In genomic region chr2:175601969-175602368, GRCh38 we compare ENCODE assay signal across 24 cellular contexts.
"Had no signal": no experiment of that assay in that cellular context is flagged by ENCODE, and none has a peak within 500 bp of the region (broad histone marks: within the 10 kb centered on the region; RNA-seq: fewer than 3 reads in every experiment).

No MANE protein-coding gene starts in this region.

- H3K36me3 Mint-ChIP-seq: mesothelial cell of epicardium had no signal

- H3K36me3 ChIP-seq: colonic mucosa, esophagus squamous epithelium, gastrocnemius medialis, heart right ventricle, left lung, lower lobe of right lung had no signal

- H3K4me3 ChIP-seq: colonic mucosa, esophagus squamous epithelium, gastrocnemius medialis, heart right ventricle, left lung, lower lobe of right lung, mucosa of descending colon had no signal

- H3K27me3 Mint-ChIP-seq: dendritic cell treated with granulocyte-macrophage colony-stimulating factor and Interleukin-4, amounts not matched to agents 40 ng/mL and 50 ng/mL, for 4 days had no signal

- H3K27ac ChIP-seq: colonic mucosa, epithelial cell of prostate, esophagus squamous epithelium, gastrocnemius medialis, heart right ventricle, left lung, lower lobe of right lung had no signal

- H3K4me1 ChIP-seq: colonic mucosa, esophagus squamous epithelium, gastrocnemius medialis, left lung, lower lobe of right lung had no signal

- H3K27me3 ChIP-seq: colonic mucosa, esophagus squamous epithelium, gastrocnemius medialis, heart right ventricle, left lung had no signal

- H3K27ac Mint-ChIP-seq: dendritic cell treated with granulocyte-macrophage colony-stimulating factor and Interleukin-4, amounts not matched to agents 40 ng/mL and 50 ng/mL, for 4 days; effector memory CD8-positive, alpha-beta T cell; endodermal cell; mesothelial cell of epicardium had no signal

- H3K9me3 ChIP-seq: colonic mucosa, esophagus squamous epithelium, gastrocnemius medialis, left lung, lower lobe of right lung, mucosa of descending colon had no signal

- ATAC-seq: effector memory CD8-positive, alpha-beta T cell; esophagus mucosa; gastrocnemius medialis; heart right ventricle; left cardiac atrium; left lung; left ventricle myocardium superior; lower lobe of right lung; mucosa of descending colon had no signal

- H3K4me3 Mint-ChIP-seq: dendritic cell treated with granulocyte-macrophage colony-stimulating factor and Interleukin-4, amounts not matched to agents 40 ng/mL and 50 ng/mL, for 4 days; effector memory CD8-positive, alpha-beta T cell; endodermal cell; mesothelial cell of epicardium had no signal

- DNase-seq: colonic mucosa; cortex of kidney; effector CD8-positive, alpha-beta T cell; effector memory CD8-positive, alpha-beta T cell; endodermal cell; erythroblast; esophagus squamous epithelium; foreskin fibroblast; foreskin melanocyte; gastrocnemius medialis; glutamatergic neuron; head of caudate nucleus; heart right ventricle; hippocampal formation; left cardiac atrium; left lung; left ventricle myocardium superior; lower lobe of right lung; mesenchymal stem cell; mucosa of descending colon had no signal

- H3K9me3 Mint-ChIP-seq: dendritic cell treated with granulocyte-macrophage colony-stimulating factor and Interleukin-4, amounts not matched to agents 40 ng/mL and 50 ng/mL, for 4 days; effector memory CD8-positive, alpha-beta T cell had no signal
